Comparison of ENCODE assay signal across 1 cellular context in the genomic region with DNA sequence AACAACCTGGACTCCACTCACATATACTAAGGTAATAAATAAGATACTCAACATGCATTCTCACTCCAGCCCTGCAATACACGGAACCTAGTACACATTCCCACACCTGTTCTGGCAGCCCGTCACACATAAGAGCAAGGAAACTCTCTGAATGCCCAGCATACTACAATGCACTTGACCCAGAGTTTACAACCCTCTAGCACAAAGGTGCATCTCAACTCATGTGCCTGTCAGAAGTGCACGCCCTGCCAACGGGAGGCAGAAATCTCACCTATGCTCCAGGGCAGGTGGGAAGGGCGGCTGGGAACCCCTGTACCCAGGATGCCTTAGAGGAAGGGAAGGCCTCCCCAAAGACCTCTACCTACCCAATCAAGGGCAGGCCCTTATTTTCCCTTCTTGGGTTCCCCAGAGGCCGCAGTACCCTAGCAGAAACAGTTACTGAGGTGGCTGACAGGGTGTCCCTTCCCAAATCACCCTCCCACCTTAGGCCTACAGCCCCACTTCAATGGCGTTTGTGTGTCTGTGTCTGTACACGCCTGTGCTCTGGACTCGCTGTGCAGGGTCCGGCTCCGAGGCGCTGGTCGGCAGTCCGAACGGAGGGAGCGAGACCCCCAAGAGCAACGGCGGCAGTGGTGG.
A peak's percentile ranks its signal among the peaks of the same experiment; 100 is the strongest.
TF ChIP-seq lines count a peak whose summit lies in the region.

No MANE protein-coding gene starts in this region.

TF ChIP-seq in GM23338, 12 proteins besides CTCF, POLR2A, EP300 and RAD21:
- TF ChIP-seq ZNF462 (CRISPR knock-in tag; IDR thresholded peaks at IDR 0.05) (no peak), STAT1 (IDR thresholded peaks at IDR 0.05; ENCODE audit: unreplicated experiment) (no peak), NANOG (IDR thresholded peaks at IDR 0.05; ENCODE audit: borderline replicate concordance) (no peak), JUNB (IDR thresholded peaks at IDR 0.05; ENCODE audit: unreplicated experiment) (no peak), ZNF331 (CRISPR knock-in tag; IDR thresholded peaks at IDR 0.05; ENCODE audit: low read depth) (no peak), POLR2AphosphoS5 (IDR thresholded peaks at IDR 0.05; ENCODE audit: low read depth) (no peak), EZH2phosphoT487 (IDR thresholded peaks at IDR 0.05; ENCODE audit: unreplicated experiment) (peak; percentile 30), EZH2 (IDR thresholded peaks at IDR 0.05; ENCODE audit: low read depth, unreplicated experiment) (peak; percentile 95), CREB1 (CRISPR knock-in tag; IDR thresholded peaks at IDR 0.05; ENCODE audit: low read depth) (no peak), ZNF114 (CRISPR knock-in tag; IDR thresholded peaks at IDR 0.05) (no peak), ETS1 (IDR thresholded peaks at IDR 0.05) (no peak)
- TF ChIP-seq, protein P1, sequence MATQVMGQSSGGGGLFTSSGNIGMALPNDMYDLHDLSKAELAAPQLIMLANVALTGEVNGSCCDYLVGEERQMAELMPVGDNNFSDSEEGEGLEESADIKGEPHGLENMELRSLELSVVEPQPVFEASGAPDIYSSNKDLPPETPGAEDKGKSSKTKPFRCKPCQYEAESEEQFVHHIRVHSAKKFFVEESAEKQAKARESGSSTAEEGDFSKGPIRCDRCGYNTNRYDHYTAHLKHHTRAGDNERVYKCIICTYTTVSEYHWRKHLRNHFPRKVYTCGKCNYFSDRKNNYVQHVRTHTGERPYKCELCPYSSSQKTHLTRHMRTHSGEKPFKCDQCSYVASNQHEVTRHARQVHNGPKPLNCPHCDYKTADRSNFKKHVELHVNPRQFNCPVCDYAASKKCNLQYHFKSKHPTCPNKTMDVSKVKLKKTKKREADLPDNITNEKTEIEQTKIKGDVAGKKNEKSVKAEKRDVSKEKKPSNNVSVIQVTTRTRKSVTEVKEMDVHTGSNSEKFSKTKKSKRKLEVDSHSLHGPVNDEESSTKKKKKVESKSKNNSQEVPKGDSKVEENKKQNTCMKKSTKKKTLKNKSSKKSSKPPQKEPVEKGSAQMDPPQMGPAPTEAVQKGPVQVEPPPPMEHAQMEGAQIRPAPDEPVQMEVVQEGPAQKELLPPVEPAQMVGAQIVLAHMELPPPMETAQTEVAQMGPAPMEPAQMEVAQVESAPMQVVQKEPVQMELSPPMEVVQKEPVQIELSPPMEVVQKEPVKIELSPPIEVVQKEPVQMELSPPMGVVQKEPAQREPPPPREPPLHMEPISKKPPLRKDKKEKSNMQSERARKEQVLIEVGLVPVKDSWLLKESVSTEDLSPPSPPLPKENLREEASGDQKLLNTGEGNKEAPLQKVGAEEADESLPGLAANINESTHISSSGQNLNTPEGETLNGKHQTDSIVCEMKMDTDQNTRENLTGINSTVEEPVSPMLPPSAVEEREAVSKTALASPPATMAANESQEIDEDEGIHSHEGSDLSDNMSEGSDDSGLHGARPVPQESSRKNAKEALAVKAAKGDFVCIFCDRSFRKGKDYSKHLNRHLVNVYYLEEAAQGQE (IDR thresholded peaks at IDR 0.05; ENCODE audit: unreplicated experiment), result no peak
